1 cellular context compared by ENCODE assay signal in the genomic region with DNA sequence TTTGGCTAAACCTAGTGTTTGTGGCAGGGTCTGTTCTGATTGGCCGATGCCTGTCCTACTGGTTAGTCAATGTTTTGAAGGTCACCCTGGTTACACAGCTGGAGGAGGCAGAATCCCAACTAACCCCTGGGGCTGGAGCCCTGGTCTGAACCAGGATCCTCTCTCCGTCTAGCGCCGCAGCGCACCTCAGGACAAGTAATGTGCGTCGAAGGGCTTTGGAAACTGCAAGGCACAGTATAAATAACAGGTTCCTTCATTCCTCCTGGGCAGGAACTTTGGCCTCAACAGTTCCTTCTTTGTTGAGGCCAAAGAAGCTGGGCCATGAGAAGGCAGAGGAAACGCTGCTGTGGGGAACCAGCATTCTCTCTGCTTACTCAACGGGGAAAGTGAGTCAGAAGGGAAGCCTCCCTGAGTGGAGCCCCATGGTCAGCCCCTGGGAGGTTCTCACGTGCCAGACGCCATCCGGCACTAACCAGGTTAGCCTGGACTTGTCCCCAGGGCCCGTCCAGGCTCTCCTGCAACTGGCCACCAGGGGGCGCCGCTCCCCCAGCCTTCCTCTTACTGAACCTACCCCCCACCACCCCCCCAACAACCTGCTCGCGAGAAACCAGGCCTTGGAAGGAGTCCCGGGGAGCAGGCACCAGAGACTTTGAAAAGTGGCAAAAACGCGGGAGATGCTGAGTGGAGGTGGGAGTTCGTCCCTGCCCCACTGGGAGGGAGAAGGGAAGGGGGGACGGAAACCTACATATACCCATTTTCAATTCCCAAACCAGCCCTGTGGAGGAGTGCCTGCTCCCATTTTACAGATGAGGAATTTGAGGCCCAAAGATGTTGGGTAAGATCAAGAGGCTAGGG.
TF ChIP-seq lines count a peak whose summit lies in the region.

No MANE protein-coding gene starts in this region.

TF ChIP-seq in HEK293, 187 proteins besides CTCF, POLR2A, EP300 and RAD21 (continued from another document and continues in another):
- TF ChIP-seq ZNF354C (tag by site-specific recombination; IDR thresholded peaks at IDR 0.05; ENCODE audit: borderline replicate concordance, low read depth) (no peak), ZNF624 (tag by site-specific recombination; IDR thresholded peaks at IDR 0.05) (no peak), ZNF621 (tag by site-specific recombination; IDR thresholded peaks at IDR 0.05) (no peak), ZNF791 (tag by site-specific recombination; IDR thresholded peaks at IDR 0.05) (no peak), ZNF768 (tag by site-specific recombination; IDR thresholded peaks at IDR 0.05) (0 out of 2 replicates have a peak, but pooled peaks have one; percentile 35), ZNF394 (tag by site-specific recombination; IDR thresholded peaks at IDR 0.05; ENCODE audit: borderline replicate concordance) (peak; percentile 22; the same call in 1 of the 2 replicates), ZNF530 (tag by site-specific recombination; IDR thresholded peaks at IDR 0.05; ENCODE audit: low read depth) (no peak), ZNF555 (tag by site-specific recombination; conservative IDR thresholded peaks at IDR 0.05) (no peak), ZNF148 (tag by site-specific recombination; IDR thresholded peaks at IDR 0.05; ENCODE audit: borderline replicate concordance) (no peak), ZBTB21 (tag by site-specific recombination; IDR thresholded peaks at IDR 0.05) (no peak), ZNF350 (tag by site-specific recombination; IDR thresholded peaks at IDR 0.05) (no peak), ZNF391 (tag by site-specific recombination; IDR thresholded peaks at IDR 0.05; ENCODE audit: borderline replicate concordance, low read depth) (no peak), KLF10 (tag by site-specific recombination; IDR thresholded peaks at IDR 0.05) (0 out of 2 replicates have a peak, but pooled peaks have one; percentile 14), PRDM10 (tag by site-specific recombination; IDR thresholded peaks at IDR 0.05) (0 out of 2 replicates have a peak, but pooled peaks have one; percentile 9), ZNF175 (tag by site-specific recombination; IDR thresholded peaks at IDR 0.05) (no peak), ZSCAN4 (tag by site-specific recombination; IDR thresholded peaks at IDR 0.05) (no peak), ZNF133 (tag by site-specific recombination; IDR thresholded peaks at IDR 0.05) (no peak), OVOL3 (tag by site-specific recombination; IDR thresholded peaks at IDR 0.05) (no peak), ZNF776 (tag by site-specific recombination; IDR thresholded peaks at IDR 0.05; ENCODE audit: borderline replicate concordance) (no peak), ZSCAN23 (tag by site-specific recombination; IDR thresholded peaks at IDR 0.05) (no peak), ZNF157 (tag by site-specific recombination; IDR thresholded peaks at IDR 0.05) (no peak), ZNF202 (tag by site-specific recombination; IDR thresholded peaks at IDR 0.05; ENCODE audit: borderline replicate concordance) (no peak), ZNF664 (tag by site-specific recombination; IDR thresholded peaks at IDR 0.05) (no peak), ZNF23 (tag by site-specific recombination; IDR thresholded peaks at IDR 0.05; ENCODE audit: borderline replicate concordance) (no peak), ZNF830 (tag by site-specific recombination; IDR thresholded peaks at IDR 0.05; ENCODE audit: low read depth) (no peak), ZBTB7A (tag by site-specific recombination; IDR thresholded peaks at IDR 0.05; ENCODE audit: low read depth) (no peak), WT1 (tag by site-specific recombination; IDR thresholded peaks at IDR 0.05) (peak; percentile 47; the same call in 1 of the 2 replicates), YY2 (tag by site-specific recombination; IDR thresholded peaks at IDR 0.05) (no peak), ZNF623 (tag by site-specific recombination; IDR thresholded peaks at IDR 0.05) (no peak), ZNF37A (tag by site-specific recombination; IDR thresholded peaks at IDR 0.05) (no peak), ZNF792 (tag by site-specific recombination; IDR thresholded peaks at IDR 0.05) (no peak), ZBTB17 (tag by site-specific recombination; IDR thresholded peaks at IDR 0.05) (no peak), ZNF654 (tag by site-specific recombination; IDR thresholded peaks at IDR 0.05; ENCODE audit: low read depth) (peak; percentile 90)
- TF ChIP-seq, protein P1, sequence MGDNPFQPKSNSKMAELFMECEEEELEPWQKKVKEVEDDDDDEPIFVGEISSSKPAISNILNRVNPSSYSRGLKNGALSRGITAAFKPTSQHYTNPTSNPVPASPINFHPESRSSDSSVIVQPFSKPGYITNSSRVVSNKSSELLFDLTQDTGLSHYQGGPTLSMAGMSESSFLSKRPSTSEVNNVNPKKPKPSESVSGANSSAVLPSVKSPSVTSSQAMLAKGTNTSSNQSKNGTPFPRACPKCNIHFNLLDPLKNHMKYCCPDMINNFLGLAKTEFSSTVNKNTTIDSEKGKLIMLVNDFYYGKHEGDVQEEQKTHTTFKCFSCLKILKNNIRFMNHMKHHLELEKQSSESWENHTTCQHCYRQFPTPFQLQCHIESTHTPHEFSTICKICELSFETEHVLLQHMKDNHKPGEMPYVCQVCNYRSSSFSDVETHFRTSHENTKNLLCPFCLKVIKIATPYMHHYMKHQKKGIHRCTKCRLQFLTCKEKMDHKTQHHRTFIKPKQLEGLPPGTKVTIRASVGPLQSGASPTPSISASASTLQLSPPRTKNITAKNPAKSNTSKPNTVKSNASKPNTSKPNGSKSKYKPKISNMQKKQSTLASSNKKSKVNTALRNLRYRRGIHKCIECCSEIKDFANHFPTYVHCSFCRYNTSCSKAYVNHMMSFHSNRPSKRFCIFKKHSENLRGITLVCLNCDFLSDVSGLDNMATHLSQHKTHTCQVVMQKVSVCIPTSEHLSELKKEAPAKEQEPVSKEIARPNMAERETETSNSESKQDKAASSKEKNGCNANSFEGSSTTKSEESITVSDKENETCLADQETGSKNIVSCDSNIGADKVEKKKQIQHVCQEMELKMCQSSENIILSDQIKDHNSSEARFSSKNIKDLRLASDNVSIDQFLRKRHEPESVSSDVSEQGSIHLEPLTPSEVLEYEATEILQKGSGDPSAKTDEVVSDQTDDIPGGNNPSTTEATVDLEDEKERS (tag by site-specific recombination; IDR thresholded peaks at IDR 0.05), result no peak
- TF ChIP-seq, protein P2, sequence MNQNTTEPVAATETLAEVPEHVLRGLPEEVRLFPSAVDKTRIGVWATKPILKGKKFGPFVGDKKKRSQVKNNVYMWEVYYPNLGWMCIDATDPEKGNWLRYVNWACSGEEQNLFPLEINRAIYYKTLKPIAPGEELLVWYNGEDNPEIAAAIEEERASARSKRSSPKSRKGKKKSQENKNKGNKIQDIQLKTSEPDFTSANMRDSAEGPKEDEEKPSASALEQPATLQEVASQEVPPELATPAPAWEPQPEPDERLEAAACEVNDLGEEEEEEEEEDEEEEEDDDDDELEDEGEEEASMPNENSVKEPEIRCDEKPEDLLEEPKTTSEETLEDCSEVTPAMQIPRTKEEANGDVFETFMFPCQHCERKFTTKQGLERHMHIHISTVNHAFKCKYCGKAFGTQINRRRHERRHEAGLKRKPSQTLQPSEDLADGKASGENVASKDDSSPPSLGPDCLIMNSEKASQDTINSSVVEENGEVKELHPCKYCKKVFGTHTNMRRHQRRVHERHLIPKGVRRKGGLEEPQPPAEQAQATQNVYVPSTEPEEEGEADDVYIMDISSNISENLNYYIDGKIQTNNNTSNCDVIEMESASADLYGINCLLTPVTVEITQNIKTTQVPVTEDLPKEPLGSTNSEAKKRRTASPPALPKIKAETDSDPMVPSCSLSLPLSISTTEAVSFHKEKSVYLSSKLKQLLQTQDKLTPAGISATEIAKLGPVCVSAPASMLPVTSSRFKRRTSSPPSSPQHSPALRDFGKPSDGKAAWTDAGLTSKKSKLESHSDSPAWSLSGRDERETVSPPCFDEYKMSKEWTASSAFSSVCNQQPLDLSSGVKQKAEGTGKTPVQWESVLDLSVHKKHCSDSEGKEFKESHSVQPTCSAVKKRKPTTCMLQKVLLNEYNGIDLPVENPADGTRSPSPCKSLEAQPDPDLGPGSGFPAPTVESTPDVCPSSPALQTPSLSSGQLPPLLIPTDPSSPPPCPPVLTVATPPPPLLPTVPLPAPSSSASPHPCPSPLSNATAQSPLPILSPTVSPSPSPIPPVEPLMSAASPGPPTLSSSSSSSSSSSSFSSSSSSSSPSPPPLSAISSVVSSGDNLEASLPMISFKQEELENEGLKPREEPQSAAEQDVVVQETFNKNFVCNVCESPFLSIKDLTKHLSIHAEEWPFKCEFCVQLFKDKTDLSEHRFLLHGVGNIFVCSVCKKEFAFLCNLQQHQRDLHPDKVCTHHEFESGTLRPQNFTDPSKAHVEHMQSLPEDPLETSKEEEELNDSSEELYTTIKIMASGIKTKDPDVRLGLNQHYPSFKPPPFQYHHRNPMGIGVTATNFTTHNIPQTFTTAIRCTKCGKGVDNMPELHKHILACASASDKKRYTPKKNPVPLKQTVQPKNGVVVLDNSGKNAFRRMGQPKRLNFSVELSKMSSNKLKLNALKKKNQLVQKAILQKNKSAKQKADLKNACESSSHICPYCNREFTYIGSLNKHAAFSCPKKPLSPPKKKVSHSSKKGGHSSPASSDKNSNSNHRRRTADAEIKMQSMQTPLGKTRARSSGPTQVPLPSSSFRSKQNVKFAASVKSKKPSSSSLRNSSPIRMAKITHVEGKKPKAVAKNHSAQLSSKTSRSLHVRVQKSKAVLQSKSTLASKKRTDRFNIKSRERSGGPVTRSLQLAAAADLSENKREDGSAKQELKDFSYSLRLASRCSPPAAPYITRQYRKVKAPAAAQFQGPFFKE (tag by site-specific recombination; IDR thresholded peaks at IDR 0.05; ENCODE audit: borderline replicate concordance), result no peak
- TF ChIP-seq, protein P3, sequence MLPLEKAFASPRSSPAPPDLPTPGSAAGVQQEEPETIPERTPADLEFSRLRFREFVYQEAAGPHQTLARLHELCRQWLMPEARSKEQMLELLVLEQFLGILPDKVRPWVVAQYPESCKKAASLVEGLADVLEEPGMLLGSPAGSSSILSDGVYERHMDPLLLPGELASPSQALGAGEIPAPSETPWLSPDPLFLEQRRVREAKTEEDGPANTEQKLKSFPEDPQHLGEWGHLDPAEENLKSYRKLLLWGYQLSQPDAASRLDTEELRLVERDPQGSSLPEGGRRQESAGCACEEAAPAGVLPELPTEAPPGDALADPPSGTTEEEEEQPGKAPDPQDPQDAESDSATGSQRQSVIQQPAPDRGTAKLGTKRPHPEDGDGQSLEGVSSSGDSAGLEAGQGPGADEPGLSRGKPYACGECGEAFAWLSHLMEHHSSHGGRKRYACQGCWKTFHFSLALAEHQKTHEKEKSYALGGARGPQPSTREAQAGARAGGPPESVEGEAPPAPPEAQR (tag by site-specific recombination; IDR thresholded peaks at IDR 0.05), result no peak
- TF ChIP-seq, protein P4, sequence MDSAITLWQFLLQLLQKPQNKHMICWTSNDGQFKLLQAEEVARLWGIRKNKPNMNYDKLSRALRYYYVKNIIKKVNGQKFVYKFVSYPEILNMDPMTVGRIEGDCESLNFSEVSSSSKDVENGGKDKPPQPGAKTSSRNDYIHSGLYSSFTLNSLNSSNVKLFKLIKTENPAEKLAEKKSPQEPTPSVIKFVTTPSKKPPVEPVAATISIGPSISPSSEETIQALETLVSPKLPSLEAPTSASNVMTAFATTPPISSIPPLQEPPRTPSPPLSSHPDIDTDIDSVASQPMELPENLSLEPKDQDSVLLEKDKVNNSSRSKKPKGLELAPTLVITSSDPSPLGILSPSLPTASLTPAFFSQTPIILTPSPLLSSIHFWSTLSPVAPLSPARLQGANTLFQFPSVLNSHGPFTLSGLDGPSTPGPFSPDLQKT (IDR thresholded peaks at IDR 0.05; ENCODE audit: borderline replicate concordance, low read depth, low read length), result no peak
